Comparison of ENCODE assay signal across 8 cellular contexts in the genomic region with DNA sequence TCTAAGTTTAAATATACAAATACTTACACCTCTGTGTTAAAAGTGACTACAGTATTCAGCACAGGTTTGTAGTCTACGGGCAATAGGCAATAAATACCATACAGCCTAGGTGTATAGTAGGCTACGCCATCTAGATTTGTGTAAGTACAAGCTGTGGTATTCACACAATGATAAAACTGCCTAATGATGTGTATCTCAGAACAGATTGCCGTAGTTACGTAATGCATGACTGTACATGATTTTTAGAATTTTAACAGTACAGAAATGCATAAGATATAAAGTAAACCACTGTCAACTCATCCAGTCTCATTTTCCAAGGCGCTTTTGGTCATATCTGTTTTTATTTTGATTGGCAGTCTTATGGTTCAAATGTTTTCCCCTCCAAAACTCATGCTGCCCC.
"Had no signal": no experiment of that assay in that cellular context is flagged by ENCODE, and none has a peak within 500 bp of the region (broad histone marks: within the 10 kb centered on the region; RNA-seq: fewer than 3 reads in every experiment).

No MANE protein-coding gene starts in this region.

- H3K4me3 ChIP-seq: GM12878 had no signal

- FAIRE-seq: G401.6, GM12878, GM12891, GM12892, GM18507, GM19239 had no signal

- DNase-seq: GDM1, GF-D8 had no signal
